ENCODE assay signal across 21 cellular contexts in the genomic region with DNA sequence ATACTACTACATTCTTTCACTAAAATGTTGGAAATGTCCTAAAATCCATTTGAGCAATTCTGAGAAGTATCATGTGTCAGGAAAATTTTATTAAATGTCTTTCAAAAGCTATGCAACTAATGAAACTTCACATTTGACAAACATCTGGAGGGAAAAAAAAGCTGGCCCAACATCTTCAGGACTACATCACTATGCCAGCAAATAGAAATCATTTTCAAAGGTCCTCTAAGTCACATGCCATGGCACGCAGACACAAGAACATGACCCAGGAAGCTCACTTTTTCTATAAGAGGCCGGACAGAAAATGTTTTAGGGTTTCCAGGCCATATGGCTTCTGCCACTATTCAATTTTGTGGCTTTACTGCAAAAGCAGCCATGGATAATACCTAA. TPM values are rescaled to one million over a fixed set of nuclear protein-coding genes. Genes with fewer than 3 reads are reported as not detected.
DNase-seq lines count a peak whose midpoint lies in the region; ATAC-seq and TF ChIP-seq lines count a peak whose summit lies in the region.
"Had no signal": no experiment of that assay in that cellular context is flagged by ENCODE, and none has a peak within 500 bp of the region (broad histone marks: within the 10 kb centered on the region; RNA-seq: fewer than 3 reads in every experiment).

No MANE protein-coding gene starts in this region.

- peaks cover 23 to 43% of the 10 kb centered on the region in 2 donors for H3K4me1 ChIP-seq in thoracic aorta (ENCODE audit: control insufficient read depth in 1 of 2, low read depth in 2 of 2)

- H3K4me3 Mint-ChIP-seq in activated CD4-positive, alpha-beta memory T cell treated with anti-CD3 and anti-CD28 coated beads, Interleukin-2, amount 10 ng/mL, durations not matched to agents 7 days and 5 days: no peak overlapping the region
- no peak overlapping the region for H3K4me3 Mint-ChIP-seq in activated CD4-positive, alpha-beta memory T cell treated with anti-CD3 and anti-CD28 coated beads for 36 hours
- H3K4me3 Mint-ChIP-seq in mesothelial cell of epicardium: no peak overlapping the region

- no peaks in the 10 kb centered on the region for H3K9me3 Mint-ChIP-seq in activated CD4-positive, alpha-beta memory T cell treated with anti-CD3 and anti-CD28 coated beads, Interleukin-2, amount 10 ng/mL, durations not matched to agents 7 days and 5 days
- no peaks in the 10 kb centered on the region for H3K9me3 Mint-ChIP-seq in activated CD4-positive, alpha-beta memory T cell treated with anti-CD3 and anti-CD28 coated beads for 36 hours
- no peaks in the 10 kb centered on the region for H3K9me3 Mint-ChIP-seq in mesothelial cell of epicardium

- DNase-seq in activated CD4-positive, alpha-beta memory T cell treated with anti-CD3 and anti-CD28 coated beads, Interleukin-2, amount 10 ng/mL, durations not matched to agents 7 days and 5 days: no peak
- DNase-seq in activated CD4-positive, alpha-beta memory T cell treated with anti-CD3 and anti-CD28 coated beads for 36 hours: no peak
- DNase-seq in choroid plexus epithelial cell (ENCODE audit: low read depth) (peak; percentile 30), mesothelial cell of epicardium (ENCODE audit: low spot score in 2 of 2, unreplicated experiment in 2 of 2) (no peak), thoracic aorta (ENCODE audit: low spot score) (no peak), iPS-NIHi11 (ENCODE audit: low spot score) (no peak)
- no peak for DNase-seq in activated CD4-positive, CD25-positive, alpha-beta regulatory T cell (lab: John Stamatoyannopoulos, UW)
- DNase-seq: activated CD4-positive, alpha-beta T cell treated with anti-CD3 and anti-CD28 coated beads, Interleukin-2, amount 50 U/mL, for 1 hour; activated naive CD4-positive, alpha-beta T cell; amygdala; C1 segment of cervical spinal cord; central memory CD4-positive, alpha-beta T cell; effector CD8-positive, alpha-beta T cell; kidney; midbrain; NCI-H1092 treated with DMSO at 0.1 percent for 48 hours; NCI-H524; stimulated activated naive CD8-positive, alpha-beta T cell treated with anti-CD3 and anti-CD28 coated beads, Interleukin-15, Interleukin-2, amounts not matched to agents 100 U/mL and 50 U/mL, for 24 hours had no signal

- H3K27ac Mint-ChIP-seq in activated CD4-positive, alpha-beta memory T cell treated with anti-CD3 and anti-CD28 coated beads, Interleukin-2, amount 10 ng/mL, durations not matched to agents 7 days and 5 days: peak overlapping the region; percentile 41
- H3K27ac Mint-ChIP-seq in activated CD4-positive, alpha-beta memory T cell treated with anti-CD3 and anti-CD28 coated beads for 36 hours: no peak overlapping the region
- H3K27ac Mint-ChIP-seq in mesothelial cell of epicardium: peak overlapping the region; percentile 86

- POLR2A ChIA-PET in activated CD4-positive, alpha-beta memory T cell treated with anti-CD3 and anti-CD28 coated beads, Interleukin-2, amount 10 ng/mL, durations not matched to agents 7 days and 5 days (lab: Charles Lee): interaction anchor here (1.2 to 7.1 kb wide), 2 partner anchors 11 to 25 kb away, joined by 3 to 58 read pairs; a partner anchor contains a TSS
- POLR2A ChIA-PET in activated CD4-positive, alpha-beta memory T cell treated with anti-CD3 and anti-CD28 coated beads for 36 hours (lab: Charles Lee): interaction anchor here (1.3 kb wide), 1 partner anchor 11 kb away, joined by 5 read pairs; no protein-coding TSS in a partner anchor

- TF ChIP-seq CTCF in choroid plexus epithelial cell (conservative IDR thresholded peaks at IDR 0.05; ENCODE audit: low read depth, low read length): no peak
- no peak for TF ChIP-seq CTCF in mesothelial cell of epicardium (IDR thresholded peaks at IDR 0.05; ENCODE audit: unreplicated experiment)
- TF ChIP-seq CTCF in thoracic aorta (IDR thresholded peaks at IDR 0.05): no peak

- peak overlapping the region; percentile 49 to 60 for H3K27ac ChIP-seq in thoracic aorta
- H3K27ac ChIP-seq: 22Rv1 had no signal

- no peak for ATAC-seq in thoracic aorta (ENCODE audit: insufficient number of reproducible peaks, low FRiP score, low read depth)
- no peak for ATAC-seq in GM18858 (IDR thresholded peaks at IDR 0.05; ENCODE audit: unreplicated experiment)
- ATAC-seq: stimulated activated naive CD8-positive, alpha-beta T cell treated with anti-CD3 and anti-CD28 coated beads, Interleukin-15, Interleukin-2, amounts not matched to agents 100 U/mL and 50 U/mL, for 24 hours had no signal

- H3K9me3 ChIP-seq in thoracic aorta: no peaks in the 10 kb centered on the region

- no peaks in the 10 kb centered on the region for H3K27me3 Mint-ChIP-seq in activated CD4-positive, alpha-beta memory T cell treated with anti-CD3 and anti-CD28 coated beads, Interleukin-2, amount 10 ng/mL, durations not matched to agents 7 days and 5 days
- H3K27me3 Mint-ChIP-seq in activated CD4-positive, alpha-beta memory T cell treated with anti-CD3 and anti-CD28 coated beads for 36 hours: no peaks in the 10 kb centered on the region
- H3K27me3 Mint-ChIP-seq in mesothelial cell of epicardium (ENCODE audit: low read depth): no peaks in the 10 kb centered on the region

- peaks cover 30% of the 10 kb centered on the region for H3K36me3 ChIP-seq in thoracic aorta

- H3K4me1 Mint-ChIP-seq in activated CD4-positive, alpha-beta memory T cell treated with anti-CD3 and anti-CD28 coated beads, Interleukin-2, amount 10 ng/mL, durations not matched to agents 7 days and 5 days: peaks cover 27% of the 10 kb centered on the region
- H3K4me1 Mint-ChIP-seq in activated CD4-positive, alpha-beta memory T cell treated with anti-CD3 and anti-CD28 coated beads for 36 hours (ENCODE audit: low read depth): peaks cover 19% of the 10 kb centered on the region
- H3K4me1 Mint-ChIP-seq in mesothelial cell of epicardium: peaks cover 23% of the 10 kb centered on the region

- peaks cover 77% of the 10 kb centered on the region for H3K36me3 Mint-ChIP-seq in activated CD4-positive, alpha-beta memory T cell treated with anti-CD3 and anti-CD28 coated beads, Interleukin-2, amount 10 ng/mL, durations not matched to agents 7 days and 5 days (ENCODE audit: low read depth)
- H3K36me3 Mint-ChIP-seq in activated CD4-positive, alpha-beta memory T cell treated with anti-CD3 and anti-CD28 coated beads for 36 hours: peaks cover 33% of the 10 kb centered on the region
- peaks cover 27% of the 10 kb centered on the region for H3K36me3 Mint-ChIP-seq in mesothelial cell of epicardium

- H3K27me3 ChIP-seq in thoracic aorta (replicated peaks; ENCODE audit: insufficient read depth): no peaks in the 10 kb centered on the region

- H3K4me3 ChIP-seq in choroid plexus epithelial cell (ENCODE audit: low read depth, low read length) (no peak overlapping the region), thoracic aorta (no peak overlapping the region)

- CTCF ChIA-PET in activated CD4-positive, alpha-beta memory T cell treated with anti-CD3 and anti-CD28 coated beads, Interleukin-2, amount 10 ng/mL, durations not matched to agents 7 days and 5 days (lab: Charles Lee): interaction anchor here (1.3 kb wide), 1 partner anchor 135 kb away, joined by 3 read pairs; no protein-coding TSS in a partner anchor
- CTCF ChIA-PET in activated CD4-positive, alpha-beta memory T cell treated with anti-CD3 and anti-CD28 coated beads for 36 hours (lab: Charles Lee): no interaction called here

- intact Hi-C loops in activated CD4-positive, alpha-beta memory T cell treated with anti-CD3 and anti-CD28 coated beads for 36 hours (cut with micrococcal nuclease): no loop called here

RNA-seq across cellular contexts. Expression of a gene that starts 11.6 kb away (rescaled TPM):
- total RNA-seq in activated CD4-positive, alpha-beta memory T cell treated with anti-CD3 and anti-CD28 coated beads, Interleukin-2, amount 10 ng/mL, durations not matched to agents 7 days and 5 days: 10 to 100 TPM; 58.2 to 60.9 TPM
- total RNA-seq in activated CD4-positive, alpha-beta memory T cell treated with anti-CD3 and anti-CD28 coated beads for 36 hours: 10 to 100 TPM; 33.7 to 39.4 TPM
- total RNA-seq in mesothelial cell of epicardium (66.0 to 70.2 TPM (median 68.1 TPM) in 3 replicates), thoracic aorta (10 to 100 TPM; 60.2 to 73.4 TPM)

RNA-seq across cellular contexts. Expression of a gene that starts 16.0 kb away (rescaled TPM):
- not detected for total RNA-seq in activated CD4-positive, alpha-beta memory T cell treated with anti-CD3 and anti-CD28 coated beads, Interleukin-2, amount 10 ng/mL, durations not matched to agents 7 days and 5 days
- total RNA-seq in activated CD4-positive, alpha-beta memory T cell treated with anti-CD3 and anti-CD28 coated beads for 36 hours: not detected
- total RNA-seq in mesothelial cell of epicardium (0.91 to 1.4 TPM (median 1.1 TPM) in 3 replicates), thoracic aorta (not detected)
- total RNA-seq: LHCN-M2 had no signal
